Comparison of ENCODE assay signal across 1 cellular context in the genomic region with DNA sequence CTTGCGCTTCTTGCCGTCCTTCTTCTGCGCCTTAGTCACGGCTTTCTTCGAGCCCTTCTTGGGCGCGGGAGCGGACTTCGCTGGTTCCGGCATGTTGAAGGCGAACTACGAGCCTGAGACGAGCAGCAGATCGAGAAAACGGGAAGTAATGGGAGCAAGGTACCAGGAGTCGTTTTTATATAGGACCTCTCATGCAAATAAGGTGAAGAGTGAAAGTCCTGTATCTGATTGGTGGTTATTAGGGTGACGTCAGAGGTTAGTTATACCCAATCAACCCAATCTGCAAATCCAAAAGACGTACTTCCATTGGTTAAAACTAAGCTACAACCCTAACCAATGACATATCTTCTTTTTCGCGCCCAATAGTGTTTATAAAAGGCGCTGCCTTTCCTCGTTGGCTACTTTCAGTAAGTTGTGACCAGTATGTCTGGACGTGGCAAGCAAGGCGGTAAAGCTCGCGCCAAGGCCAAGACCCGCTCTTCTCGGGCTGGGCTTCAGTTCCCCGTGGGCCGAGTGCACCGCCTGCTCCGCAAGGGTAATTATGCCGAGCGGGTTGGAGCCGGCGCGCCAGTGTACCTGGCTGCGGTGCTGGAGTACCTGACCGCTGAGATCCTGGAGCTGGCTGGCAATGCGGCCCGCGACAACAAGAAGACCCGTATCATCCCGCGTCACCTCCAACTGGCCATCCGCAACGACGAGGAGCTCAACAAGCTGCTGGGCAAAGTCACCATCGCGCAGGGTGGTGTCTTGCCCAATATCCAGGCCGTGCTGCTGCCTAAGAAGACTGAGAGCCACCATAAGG.
TF ChIP-seq lines count a peak whose summit lies in the region.

No MANE protein-coding gene starts in this region.

TF ChIP-seq in K562, 482 proteins besides CTCF, POLR2A, EP300 and RAD21 (continued from another document and continues in another):
- TF ChIP-seq, protein P1, sequence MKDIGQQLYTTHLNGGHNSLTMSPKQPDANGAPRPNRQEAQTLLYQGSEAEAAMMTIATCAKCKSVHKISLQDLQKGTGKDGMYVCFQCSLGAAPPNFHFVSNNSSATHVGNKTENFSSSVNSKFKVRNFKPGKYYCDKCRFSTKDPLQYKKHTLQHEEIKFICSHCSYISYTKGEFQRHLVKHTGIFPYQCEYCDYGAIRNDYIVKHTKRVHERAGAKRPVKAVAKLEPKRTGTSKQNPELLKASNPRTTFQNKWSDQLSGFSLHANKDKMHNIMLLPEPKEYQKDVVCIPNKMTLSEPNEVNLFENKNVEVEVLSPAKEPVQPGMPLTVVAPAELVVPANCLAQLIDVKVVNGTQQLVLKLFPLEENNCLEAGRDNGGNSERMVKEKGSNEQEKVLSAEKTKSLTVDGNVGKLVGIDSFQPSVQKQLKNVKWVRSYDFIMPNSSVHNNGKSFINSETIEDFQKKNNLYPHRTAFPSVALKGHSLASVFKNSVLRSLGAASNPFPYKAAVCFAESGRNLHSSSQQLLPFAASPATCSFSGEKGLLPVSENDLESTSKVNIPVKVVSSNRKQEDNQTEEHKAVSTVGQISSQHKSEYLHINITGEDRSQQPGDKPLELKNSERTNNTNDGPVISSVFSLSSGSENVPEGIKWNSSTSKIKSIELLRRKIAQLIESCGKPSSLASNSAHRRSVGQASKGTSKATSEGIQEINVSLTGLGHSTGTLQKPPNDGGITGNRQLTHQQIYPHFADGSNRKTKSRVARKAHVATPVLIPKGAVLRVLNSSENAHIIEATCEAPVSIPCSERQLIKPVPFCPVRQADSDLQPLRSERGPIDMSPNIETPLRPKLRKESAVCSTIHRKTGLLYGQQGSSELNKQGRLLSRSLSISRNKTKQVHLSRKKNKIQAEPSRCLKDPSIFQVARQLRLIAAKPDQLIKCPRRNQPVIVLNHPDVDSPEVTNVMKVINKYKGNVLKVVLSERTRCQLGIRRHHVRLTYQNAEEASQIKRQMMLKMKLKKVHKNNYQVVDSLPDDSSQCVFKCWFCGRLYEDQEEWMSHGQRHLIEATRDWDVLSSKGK (CRISPR knock-in tag; IDR thresholded peaks at IDR 0.05): no peak
- peak; percentile 88 for TF ChIP-seq GABPB1 (CRISPR knock-in tag; IDR thresholded peaks at IDR 0.05)
- TF ChIP-seq NR1H2 (CRISPR knock-in tag; IDR thresholded peaks at IDR 0.05): no peak
- TF ChIP-seq KAT2B (IDR thresholded peaks at IDR 0.05; ENCODE audit: low read depth, low read length): peak; percentile 41
- TF ChIP-seq, protein P2, sequence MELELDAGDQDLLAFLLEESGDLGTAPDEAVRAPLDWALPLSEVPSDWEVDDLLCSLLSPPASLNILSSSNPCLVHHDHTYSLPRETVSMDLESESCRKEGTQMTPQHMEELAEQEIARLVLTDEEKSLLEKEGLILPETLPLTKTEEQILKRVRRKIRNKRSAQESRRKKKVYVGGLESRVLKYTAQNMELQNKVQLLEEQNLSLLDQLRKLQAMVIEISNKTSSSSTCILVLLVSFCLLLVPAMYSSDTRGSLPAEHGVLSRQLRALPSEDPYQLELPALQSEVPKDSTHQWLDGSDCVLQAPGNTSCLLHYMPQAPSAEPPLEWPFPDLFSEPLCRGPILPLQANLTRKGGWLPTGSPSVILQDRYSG (tag; conservative IDR thresholded peaks at IDR 0.05; ENCODE audit: low read depth): no peak
- TF ChIP-seq, protein P3, sequence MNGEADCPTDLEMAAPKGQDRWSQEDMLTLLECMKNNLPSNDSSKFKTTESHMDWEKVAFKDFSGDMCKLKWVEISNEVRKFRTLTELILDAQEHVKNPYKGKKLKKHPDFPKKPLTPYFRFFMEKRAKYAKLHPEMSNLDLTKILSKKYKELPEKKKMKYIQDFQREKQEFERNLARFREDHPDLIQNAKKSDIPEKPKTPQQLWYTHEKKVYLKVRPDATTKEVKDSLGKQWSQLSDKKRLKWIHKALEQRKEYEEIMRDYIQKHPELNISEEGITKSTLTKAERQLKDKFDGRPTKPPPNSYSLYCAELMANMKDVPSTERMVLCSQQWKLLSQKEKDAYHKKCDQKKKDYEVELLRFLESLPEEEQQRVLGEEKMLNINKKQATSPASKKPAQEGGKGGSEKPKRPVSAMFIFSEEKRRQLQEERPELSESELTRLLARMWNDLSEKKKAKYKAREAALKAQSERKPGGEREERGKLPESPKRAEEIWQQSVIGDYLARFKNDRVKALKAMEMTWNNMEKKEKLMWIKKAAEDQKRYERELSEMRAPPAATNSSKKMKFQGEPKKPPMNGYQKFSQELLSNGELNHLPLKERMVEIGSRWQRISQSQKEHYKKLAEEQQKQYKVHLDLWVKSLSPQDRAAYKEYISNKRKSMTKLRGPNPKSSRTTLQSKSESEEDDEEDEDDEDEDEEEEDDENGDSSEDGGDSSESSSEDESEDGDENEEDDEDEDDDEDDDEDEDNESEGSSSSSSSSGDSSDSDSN (IDR thresholded peaks at IDR 0.05; ENCODE audit: borderline replicate concordance in 1 of 2, low read depth in 2 of 2, low read length in 2 of 2): no peak
- no peak for TF ChIP-seq SMARCA4 (IDR thresholded peaks at IDR 0.05)
- no peak for TF ChIP-seq MTF1 (CRISPR knock-in tag; IDR thresholded peaks at IDR 0.05; ENCODE audit: borderline replicate concordance)
- TF ChIP-seq, protein P4, sequence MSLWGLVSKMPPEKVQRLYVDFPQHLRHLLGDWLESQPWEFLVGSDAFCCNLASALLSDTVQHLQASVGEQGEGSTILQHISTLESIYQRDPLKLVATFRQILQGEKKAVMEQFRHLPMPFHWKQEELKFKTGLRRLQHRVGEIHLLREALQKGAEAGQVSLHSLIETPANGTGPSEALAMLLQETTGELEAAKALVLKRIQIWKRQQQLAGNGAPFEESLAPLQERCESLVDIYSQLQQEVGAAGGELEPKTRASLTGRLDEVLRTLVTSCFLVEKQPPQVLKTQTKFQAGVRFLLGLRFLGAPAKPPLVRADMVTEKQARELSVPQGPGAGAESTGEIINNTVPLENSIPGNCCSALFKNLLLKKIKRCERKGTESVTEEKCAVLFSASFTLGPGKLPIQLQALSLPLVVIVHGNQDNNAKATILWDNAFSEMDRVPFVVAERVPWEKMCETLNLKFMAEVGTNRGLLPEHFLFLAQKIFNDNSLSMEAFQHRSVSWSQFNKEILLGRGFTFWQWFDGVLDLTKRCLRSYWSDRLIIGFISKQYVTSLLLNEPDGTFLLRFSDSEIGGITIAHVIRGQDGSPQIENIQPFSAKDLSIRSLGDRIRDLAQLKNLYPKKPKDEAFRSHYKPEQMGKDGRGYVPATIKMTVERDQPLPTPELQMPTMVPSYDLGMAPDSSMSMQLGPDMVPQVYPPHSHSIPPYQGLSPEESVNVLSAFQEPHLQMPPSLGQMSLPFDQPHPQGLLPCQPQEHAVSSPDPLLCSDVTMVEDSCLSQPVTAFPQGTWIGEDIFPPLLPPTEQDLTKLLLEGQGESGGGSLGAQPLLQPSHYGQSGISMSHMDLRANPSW (CRISPR knock-in tag; IDR thresholded peaks at IDR 0.05): peak; percentile 96
- peak; percentile 54; the same call in 1 of the 2 replicates for TF ChIP-seq SAFB (IDR thresholded peaks at IDR 0.05; ENCODE audit: borderline replicate concordance, low read depth, low read length)
- peak; percentile 55 for TF ChIP-seq SAP30 (IDR thresholded peaks at IDR 0.05; ENCODE audit: borderline replicate concordance, insufficient read depth, low read depth, low read length, poor library complexity, severe bottlenecking)
- TF ChIP-seq HDAC3 (IDR thresholded peaks at IDR 0.05; ENCODE audit: borderline replicate concordance, partially characterized antibody): no peak
- TF ChIP-seq ZC3H4 (CRISPR knock-in tag; IDR thresholded peaks at IDR 0.05; ENCODE audit: borderline replicate concordance): peak; percentile 100
- TF ChIP-seq ZNF311 (CRISPR knock-in tag; IDR thresholded peaks at IDR 0.05): no peak
- TF ChIP-seq MAZ (CRISPR knock-in tag; conservative IDR thresholded peaks at IDR 0.05 in 1 of 2, IDR thresholded peaks at IDR 0.05 in 1 of 2): peak in 1 of 2 experiments; percentile 69; a peak in 3 of 4 replicates
- TF ChIP-seq, protein P5, sequence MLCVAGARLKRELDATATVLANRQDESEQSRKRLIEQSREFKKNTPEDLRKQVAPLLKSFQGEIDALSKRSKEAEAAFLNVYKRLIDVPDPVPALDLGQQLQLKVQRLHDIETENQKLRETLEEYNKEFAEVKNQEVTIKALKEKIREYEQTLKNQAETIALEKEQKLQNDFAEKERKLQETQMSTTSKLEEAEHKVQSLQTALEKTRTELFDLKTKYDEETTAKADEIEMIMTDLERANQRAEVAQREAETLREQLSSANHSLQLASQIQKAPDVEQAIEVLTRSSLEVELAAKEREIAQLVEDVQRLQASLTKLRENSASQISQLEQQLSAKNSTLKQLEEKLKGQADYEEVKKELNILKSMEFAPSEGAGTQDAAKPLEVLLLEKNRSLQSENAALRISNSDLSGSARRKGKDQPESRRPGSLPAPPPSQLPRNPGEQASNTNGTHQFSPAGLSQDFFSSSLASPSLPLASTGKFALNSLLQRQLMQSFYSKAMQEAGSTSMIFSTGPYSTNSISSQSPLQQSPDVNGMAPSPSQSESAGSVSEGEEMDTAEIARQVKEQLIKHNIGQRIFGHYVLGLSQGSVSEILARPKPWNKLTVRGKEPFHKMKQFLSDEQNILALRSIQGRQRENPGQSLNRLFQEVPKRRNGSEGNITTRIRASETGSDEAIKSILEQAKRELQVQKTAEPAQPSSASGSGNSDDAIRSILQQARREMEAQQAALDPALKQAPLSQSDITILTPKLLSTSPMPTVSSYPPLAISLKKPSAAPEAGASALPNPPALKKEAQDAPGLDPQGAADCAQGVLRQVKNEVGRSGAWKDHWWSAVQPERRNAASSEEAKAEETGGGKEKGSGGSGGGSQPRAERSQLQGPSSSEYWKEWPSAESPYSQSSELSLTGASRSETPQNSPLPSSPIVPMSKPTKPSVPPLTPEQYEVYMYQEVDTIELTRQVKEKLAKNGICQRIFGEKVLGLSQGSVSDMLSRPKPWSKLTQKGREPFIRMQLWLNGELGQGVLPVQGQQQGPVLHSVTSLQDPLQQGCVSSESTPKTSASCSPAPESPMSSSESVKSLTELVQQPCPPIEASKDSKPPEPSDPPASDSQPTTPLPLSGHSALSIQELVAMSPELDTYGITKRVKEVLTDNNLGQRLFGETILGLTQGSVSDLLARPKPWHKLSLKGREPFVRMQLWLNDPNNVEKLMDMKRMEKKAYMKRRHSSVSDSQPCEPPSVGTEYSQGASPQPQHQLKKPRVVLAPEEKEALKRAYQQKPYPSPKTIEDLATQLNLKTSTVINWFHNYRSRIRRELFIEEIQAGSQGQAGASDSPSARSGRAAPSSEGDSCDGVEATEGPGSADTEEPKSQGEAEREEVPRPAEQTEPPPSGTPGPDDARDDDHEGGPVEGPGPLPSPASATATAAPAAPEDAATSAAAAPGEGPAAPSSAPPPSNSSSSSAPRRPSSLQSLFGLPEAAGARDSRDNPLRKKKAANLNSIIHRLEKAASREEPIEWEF (CRISPR knock-in tag; IDR thresholded peaks at IDR 0.05): no peak
- TF ChIP-seq, protein P6, sequence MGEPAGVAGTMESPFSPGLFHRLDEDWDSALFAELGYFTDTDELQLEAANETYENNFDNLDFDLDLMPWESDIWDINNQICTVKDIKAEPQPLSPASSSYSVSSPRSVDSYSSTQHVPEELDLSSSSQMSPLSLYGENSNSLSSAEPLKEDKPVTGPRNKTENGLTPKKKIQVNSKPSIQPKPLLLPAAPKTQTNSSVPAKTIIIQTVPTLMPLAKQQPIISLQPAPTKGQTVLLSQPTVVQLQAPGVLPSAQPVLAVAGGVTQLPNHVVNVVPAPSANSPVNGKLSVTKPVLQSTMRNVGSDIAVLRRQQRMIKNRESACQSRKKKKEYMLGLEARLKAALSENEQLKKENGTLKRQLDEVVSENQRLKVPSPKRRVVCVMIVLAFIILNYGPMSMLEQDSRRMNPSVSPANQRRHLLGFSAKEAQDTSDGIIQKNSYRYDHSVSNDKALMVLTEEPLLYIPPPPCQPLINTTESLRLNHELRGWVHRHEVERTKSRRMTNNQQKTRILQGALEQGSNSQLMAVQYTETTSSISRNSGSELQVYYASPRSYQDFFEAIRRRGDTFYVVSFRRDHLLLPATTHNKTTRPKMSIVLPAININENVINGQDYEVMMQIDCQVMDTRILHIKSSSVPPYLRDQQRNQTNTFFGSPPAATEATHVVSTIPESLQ (CRISPR knock-in tag; IDR thresholded peaks at IDR 0.05): peak; percentile 32
- 0 out of 2 replicates have a peak, but pooled peaks have one; percentile 55 for TF ChIP-seq NR4A1 (CRISPR knock-in tag; IDR thresholded peaks at IDR 0.05)
- TF ChIP-seq NR4A1 (tag; IDR thresholded peaks at IDR 0.05): no peak
- TF ChIP-seq KLF6 (CRISPR knock-in tag; IDR thresholded peaks at IDR 0.05; ENCODE audit: borderline replicate concordance): no peak
- TF ChIP-seq, protein P7, sequence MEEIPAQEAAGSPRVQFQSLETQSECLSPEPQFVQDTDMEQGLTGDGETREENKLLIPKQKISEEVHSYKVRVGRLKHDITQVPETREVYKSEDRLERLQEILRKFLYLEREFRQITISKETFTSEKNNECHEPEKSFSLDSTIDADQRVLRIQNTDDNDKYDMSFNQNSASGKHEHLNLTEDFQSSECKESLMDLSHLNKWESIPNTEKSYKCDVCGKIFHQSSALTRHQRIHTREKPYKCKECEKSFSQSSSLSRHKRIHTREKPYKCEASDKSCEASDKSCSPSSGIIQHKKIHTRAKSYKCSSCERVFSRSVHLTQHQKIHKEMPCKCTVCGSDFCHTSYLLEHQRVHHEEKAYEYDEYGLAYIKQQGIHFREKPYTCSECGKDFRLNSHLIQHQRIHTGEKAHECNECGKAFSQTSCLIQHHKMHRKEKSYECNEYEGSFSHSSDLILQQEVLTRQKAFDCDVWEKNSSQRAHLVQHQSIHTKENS (CRISPR knock-in tag; IDR thresholded peaks at IDR 0.05): peak; percentile 28; the same call in 1 of the 2 replicates
- TF ChIP-seq CCNT2 (IDR thresholded peaks at IDR 0.05; ENCODE audit: borderline replicate concordance, extremely low read depth, insufficient read length, low read depth, low read length): peak; percentile 45
- TF ChIP-seq ZNF561 (CRISPR knock-in tag; conservative IDR thresholded peaks at IDR 0.05): 0 out of 2 replicates have a peak, but pooled peaks have one; percentile 22
- peak; percentile 91; the same call in 1 of the 2 replicates for TF ChIP-seq PHB (CRISPR knock-in tag; IDR thresholded peaks at IDR 0.05)
- 0 out of 2 replicates have a peak, but pooled peaks have one; percentile 78 for TF ChIP-seq ZNF217 (CRISPR knock-in tag; IDR thresholded peaks at IDR 0.05)
- peak; percentile 100 for TF ChIP-seq PCBP1 (IDR thresholded peaks at IDR 0.05; ENCODE audit: low read depth, low read length, poor library complexity, severe bottlenecking)
- TF ChIP-seq, protein P8, sequence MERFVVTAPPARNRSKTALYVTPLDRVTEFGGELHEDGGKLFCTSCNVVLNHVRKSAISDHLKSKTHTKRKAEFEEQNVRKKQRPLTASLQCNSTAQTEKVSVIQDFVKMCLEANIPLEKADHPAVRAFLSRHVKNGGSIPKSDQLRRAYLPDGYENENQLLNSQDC (CRISPR knock-in tag; IDR thresholded peaks at IDR 0.05): peak; percentile 97
- TF ChIP-seq, protein P9, sequence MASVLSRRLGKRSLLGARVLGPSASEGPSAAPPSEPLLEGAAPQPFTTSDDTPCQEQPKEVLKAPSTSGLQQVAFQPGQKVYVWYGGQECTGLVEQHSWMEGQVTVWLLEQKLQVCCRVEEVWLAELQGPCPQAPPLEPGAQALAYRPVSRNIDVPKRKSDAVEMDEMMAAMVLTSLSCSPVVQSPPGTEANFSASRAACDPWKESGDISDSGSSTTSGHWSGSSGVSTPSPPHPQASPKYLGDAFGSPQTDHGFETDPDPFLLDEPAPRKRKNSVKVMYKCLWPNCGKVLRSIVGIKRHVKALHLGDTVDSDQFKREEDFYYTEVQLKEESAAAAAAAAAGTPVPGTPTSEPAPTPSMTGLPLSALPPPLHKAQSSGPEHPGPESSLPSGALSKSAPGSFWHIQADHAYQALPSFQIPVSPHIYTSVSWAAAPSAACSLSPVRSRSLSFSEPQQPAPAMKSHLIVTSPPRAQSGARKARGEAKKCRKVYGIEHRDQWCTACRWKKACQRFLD (CRISPR knock-in tag; IDR thresholded peaks at IDR 0.05): peak; percentile 87
- peak; percentile 75 for TF ChIP-seq ZNF121 (CRISPR knock-in tag; conservative IDR thresholded peaks at IDR 0.05)
- TF ChIP-seq ZSCAN29 (IDR thresholded peaks at IDR 0.05): peak; percentile 59
- TF ChIP-seq KHSRP (IDR thresholded peaks at IDR 0.05): peak; percentile 85
